ENCODE assay signal across 31 cellular contexts in the genomic region with DNA sequence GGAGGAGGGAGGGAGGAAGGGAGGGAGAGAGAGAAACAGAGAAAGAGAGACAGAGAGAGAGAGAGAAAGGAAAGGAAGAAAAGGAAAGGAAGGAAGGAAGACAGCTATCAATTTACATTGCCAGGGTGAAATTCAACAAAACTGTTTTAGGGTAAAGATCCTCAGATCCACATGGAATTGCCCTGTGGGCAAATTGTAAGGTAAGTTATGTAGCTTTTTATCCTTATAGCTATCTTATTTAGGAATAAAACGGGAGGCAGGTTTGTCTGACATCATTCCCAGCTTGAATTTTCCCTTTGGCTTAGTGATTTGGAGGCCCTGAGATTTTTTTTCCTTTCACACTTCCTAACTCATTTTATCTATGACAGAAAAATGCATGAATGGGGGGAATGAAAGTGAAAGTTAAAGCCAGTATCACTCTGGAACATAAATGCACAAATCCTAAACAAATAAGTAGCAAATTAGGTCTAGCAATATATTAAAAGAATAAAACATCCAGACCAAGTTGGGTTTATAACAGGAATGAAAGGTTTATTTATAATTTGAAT. TPM values are rescaled to one million over a fixed set of nuclear protein-coding genes. Genes with fewer than 3 reads are reported as not detected.
DNase-seq lines count a peak whose midpoint lies in the region; ATAC-seq, FAIRE-seq and TF ChIP-seq lines count a peak whose summit lies in the region.
"Had no signal": no experiment of that assay in that cellular context is flagged by ENCODE, and none has a peak within 500 bp of the region (broad histone marks: within the 10 kb centered on the region; RNA-seq: fewer than 3 reads in every experiment).

No MANE protein-coding gene starts in this region.

- no peaks in the 10 kb centered on the region for H3K36me3 Mint-ChIP-seq in stimulated activated memory B cell treated with anti-CD40 and anti-IgM and Interleukin-4, amounts not matched to agents 10 μg/mL and 1 μg/mL and 100 μg/mL, for 72 hours

- peaks cover 51% of the 10 kb centered on the region for H3K4me1 Mint-ChIP-seq in stimulated activated memory B cell treated with anti-CD40 and anti-IgM and Interleukin-4, amounts not matched to agents 10 μg/mL and 1 μg/mL and 100 μg/mL, for 72 hours

- H3K9me3 ChIP-seq in HepG2 (ENCODE audit: low read length) (no peaks in the 10 kb centered on the region), right lobe of liver (no peaks in the 10 kb centered on the region), HEK293 (ENCODE audit: control insufficient read depth, insufficient read depth, low read depth, low read length) (no peaks in the 10 kb centered on the region)
- H3K9me3 ChIP-seq in effector memory CD4-positive, alpha-beta T cell (ENCODE audit: control insufficient read depth, low read length): no peaks in the 10 kb centered on the region

- intact Hi-C loops in HepG2 (cut with micrococcal nuclease; ENCODE audit: unreplicated experiment) (no loop called here), right lobe of liver (cut with DNase I) (no loop called here)

- no TSS peak for BruUV-seq in HepG2 (replicated peaks; lab: Mats Ljungman, UMichigan)

- H3K27ac ChIP-seq in HepG2 (ENCODE audit: extremely low read length, insufficient read depth, low read length) (peak overlapping the region; percentile 10), right lobe of liver (no peak overlapping the region), HEK293 (ENCODE audit: extremely low read depth, low read depth, low read length) (no peak overlapping the region)
- H3K27ac ChIP-seq in effector memory CD4-positive, alpha-beta T cell (ENCODE audit: insufficient read depth, low read length, poor library complexity, severe bottlenecking): peak overlapping the region; percentile 15

- POLR2A ChIA-PET in HepG2 (lab: Yijun Ruan, JAX) (interaction anchor here (1.8 kb wide), 1 partner anchor 11 kb away, joined by 10 read pairs; no protein-coding TSS in a partner anchor), HEK293 (lab: Yijun Ruan, JAX) (interaction anchor here (0.7 to 1.1 kb wide), 3 partner anchors 9 to 981 kb away, joined by 3 to 7 read pairs (median 5); no protein-coding TSS in a partner anchor)

- TF ChIP-seq EP300 in HepG2 (IDR thresholded peaks at IDR 0.05; ENCODE audit: low read depth in 2 of 2, low read length in 2 of 2): no peak
- no peak for TF ChIP-seq EP300 in HepG2 (CRISPR knock-in tag; IDR thresholded peaks at IDR 0.05; ENCODE audit: borderline replicate concordance)

- CTCF ChIA-PET in HepG2 (lab: Yijun Ruan, JAX; ENCODE audit: low intra/inter-chr PET ratio, low total read pairs) (interaction anchor here (0.7 kb wide), 1 partner anchor 13 kb away, joined by 3 read pairs; no protein-coding TSS in a partner anchor), HEK293 (lab: Yijun Ruan, JAX) (interaction anchor here (0.6 to 0.7 kb wide), 2 partner anchors 219 to 239 kb away, joined by 3 to 5 read pairs; no protein-coding TSS in a partner anchor)

- H3K4me2 ChIP-seq in HepG2 (ENCODE audit: low read depth, low read length): no peak overlapping the region

- H3K9me3 Mint-ChIP-seq in stimulated activated memory B cell treated with anti-CD40 and anti-IgM and Interleukin-4, amounts not matched to agents 10 μg/mL and 1 μg/mL and 100 μg/mL, for 72 hours: no peaks in the 10 kb centered on the region
- H3K9me3 Mint-ChIP-seq: activated naive CD4-positive, alpha-beta T cell treated with anti-CD3 and anti-CD28 coated beads, Interleukin-2, amount 10 ng/mL, durations not matched to agents 7 days and 5 days had no signal

- no peak overlapping the region for H2AFZ ChIP-seq in HepG2 (ENCODE audit: low read length)

- DNase-seq in HepG2 (ENCODE audit: low spot score) (no peak), right lobe of liver (no peak), RPMI8226 (no peak)
- DNase-seq in effector memory CD4-positive, alpha-beta T cell: no peak
- DNase-seq: activated CD8-positive, alpha-beta memory T cell treated with anti-CD3 and anti-CD28 coated beads, Interleukin-2, amount 10 ng/mL, durations not matched to agents 7 days and 5 days; activated naive CD4-positive, alpha-beta T cell treated with anti-CD3 and anti-CD28 coated beads, Interleukin-2, amount 10 ng/mL, durations not matched to agents 7 days and 5 days; aorta; C1 segment of cervical spinal cord; DMS79 treated with DMSO at 0.1 percent for 48 hours; effector CD8-positive, alpha-beta T cell; erythroblast; GDM1; Kasumi-1; MV-4-11; NCI-H146; NCI-H345; NCI-H748 treated with DMSO at 0.1 percent for 48 hours; SIG-M5; stimulated activated CD4-positive, alpha-beta T cell treated with anti-CD3 and anti-CD28 coated beads, Interleukin-4, amount 100 ng/mL, for 24 hours; substantia nigra had no signal

- TF ChIP-seq CTCF in HepG2 (CRISPR knock-in tag; IDR thresholded peaks at IDR 0.05) (no peak), right lobe of liver (IDR thresholded peaks at IDR 0.05) (no peak), HEK293 (tag by site-specific recombination; IDR thresholded peaks at IDR 0.05) (no peak)

- H3K27me3 ChIP-seq in HepG2 (ENCODE audit: control insufficient read depth in 1 of 2, insufficient read depth in 2 of 2, low read length in 2 of 2) (peaks cover 0 to 4% of the 10 kb centered on the region in 2 experiments; a peak in 1 of 5 replicates), right lobe of liver (no peaks in the 10 kb centered on the region)
- H3K27me3 ChIP-seq in effector memory CD4-positive, alpha-beta T cell (replicated peaks; ENCODE audit: control insufficient read depth, insufficient read depth, low read length, poor library complexity, severe bottlenecking): no peaks in the 10 kb centered on the region

- H3K4me1 ChIP-seq in HepG2 (ENCODE audit: insufficient read depth, low read length) (peaks cover 63% of the 10 kb centered on the region), right lobe of liver (peaks cover 0 to 32% (median 14%) of the 10 kb centered on the region in 4 donors), HEK293 (ENCODE audit: control insufficient read depth, insufficient read depth, low read length) (peaks cover 4% of the 10 kb centered on the region; the same call in 1 of the 2 replicates)
- H3K4me1 ChIP-seq in effector memory CD4-positive, alpha-beta T cell (ENCODE audit: control insufficient read depth, insufficient read depth, low read length, poor library complexity, severe bottlenecking): peaks cover 26% of the 10 kb centered on the region

- no peak for FAIRE-seq in HepG2 (lab: Jason Lieb, UNC)
- FAIRE-seq: colon, H54, RCC 7860 had no signal

- no peak overlapping the region for H3K9ac ChIP-seq in HepG2 (ENCODE audit: insufficient read depth, low read depth, low read length)

- ATAC-seq in HepG2 (no peak), right lobe of liver (no peak), HG03342 (IDR thresholded peaks at IDR 0.05; ENCODE audit: unreplicated experiment) (no peak), GM19467 (IDR thresholded peaks at IDR 0.05; ENCODE audit: unreplicated experiment) (no peak)
- no peak for ATAC-seq in stimulated activated memory B cell treated with anti-CD40 and anti-IgM and Interleukin-4, amounts not matched to agents 10 μg/mL and 1 μg/mL and 100 μg/mL, for 72 hours
- ATAC-seq: activated CD8-positive, alpha-beta memory T cell treated with anti-CD3 and anti-CD28 coated beads, Interleukin-2, amount 10 ng/mL, durations not matched to agents 7 days and 5 days; left lobe of liver had no signal

- TF ChIP-seq POLR2A in HepG2 (IDR thresholded peaks at IDR 0.05; ENCODE audit: insufficient read depth in 1 of 2, low read depth in 2 of 2, low read length in 2 of 2): no peak
- no peak for TF ChIP-seq POLR2A in right lobe of liver (IDR thresholded peaks at IDR 0.05)

- H3K36me3 ChIP-seq in HepG2 (replicated peaks in 1 of 2; ENCODE audit: control insufficient read depth in 1 of 2, insufficient read depth in 2 of 2, low read length in 2 of 2): no peaks in the 10 kb centered on the region
- no peaks in the 10 kb centered on the region for H3K36me3 ChIP-seq in right lobe of liver
- no peaks in the 10 kb centered on the region; a peak in 1 of 3 replicates for H3K36me3 ChIP-seq in HEK293 (ENCODE audit: control insufficient read depth in 2 of 2, insufficient read depth in 1 of 2, low read length in 2 of 2)
- H3K36me3 ChIP-seq in effector memory CD4-positive, alpha-beta T cell (ENCODE audit: control insufficient read depth, insufficient read depth, low read length): no peaks in the 10 kb centered on the region

- in situ Hi-C loops in HepG2 (cut with HindIII; ENCODE audit: extremely low pct_ligation_motif_present, low pct_unique_long_range_greater_than_20kb): loop anchor here (10.0 kb wide), 1 partner anchor 125 kb away; no protein-coding TSS in a partner anchor

- no peak for TF ChIP-seq RAD21 in HepG2 (CRISPR knock-in tag; IDR thresholded peaks at IDR 0.05)

- H3K79me2 ChIP-seq in HepG2 (ENCODE audit: insufficient read depth, low read length): peaks cover 41% of the 10 kb centered on the region

- H3K27me3 Mint-ChIP-seq in stimulated activated memory B cell treated with anti-CD40 and anti-IgM and Interleukin-4, amounts not matched to agents 10 μg/mL and 1 μg/mL and 100 μg/mL, for 72 hours: no peaks in the 10 kb centered on the region
- H3K27me3 Mint-ChIP-seq: activated CD8-positive, alpha-beta memory T cell treated with anti-CD3 and anti-CD28 coated beads, Interleukin-2, amount 10 ng/mL, durations not matched to agents 7 days and 5 days; activated naive CD4-positive, alpha-beta T cell treated with anti-CD3 and anti-CD28 coated beads, Interleukin-2, amount 10 ng/mL, durations not matched to agents 7 days and 5 days had no signal

- peak overlapping the region; percentile 19 for H3K27ac Mint-ChIP-seq in stimulated activated memory B cell treated with anti-CD40 and anti-IgM and Interleukin-4, amounts not matched to agents 10 μg/mL and 1 μg/mL and 100 μg/mL, for 72 hours
- H3K27ac Mint-ChIP-seq: activated CD8-positive, alpha-beta memory T cell treated with anti-CD3 and anti-CD28 coated beads, Interleukin-2, amount 10 ng/mL, durations not matched to agents 7 days and 5 days; activated naive CD4-positive, alpha-beta T cell treated with anti-CD3 and anti-CD28 coated beads, Interleukin-2, amount 10 ng/mL, durations not matched to agents 7 days and 5 days had no signal

- H4K20me1 ChIP-seq in HepG2 (ENCODE audit: insufficient read depth, low read length): peaks cover 4% of the 10 kb centered on the region; the same call in 1 of the 2 replicates

- H3K4me3 Mint-ChIP-seq in stimulated activated memory B cell treated with anti-CD40 and anti-IgM and Interleukin-4, amounts not matched to agents 10 μg/mL and 1 μg/mL and 100 μg/mL, for 72 hours: no peak overlapping the region
- H3K4me3 Mint-ChIP-seq: activated naive CD4-positive, alpha-beta T cell treated with anti-CD3 and anti-CD28 coated beads, Interleukin-2, amount 10 ng/mL, durations not matched to agents 7 days and 5 days had no signal

- WGBS in HepG2 (ENCODE audit: low lambda C conversion rate): 93% methylated on average over 1 of the region's 1 CpG
- WGBS in right lobe of liver (ENCODE audit: insufficient coverage, low coverage, low lambda C conversion rate, missing lambda C conversion rate): 46% methylated on average over 1 of the region's 1 CpG

- no peak overlapping the region for H3K4me3 ChIP-seq in HepG2 (replicated peaks in 1 of 3; ENCODE audit: insufficient read depth in 1 of 3, low read depth in 2 of 3, low read length in 3 of 3)
- no peak overlapping the region for H3K4me3 ChIP-seq in right lobe of liver
- no peak overlapping the region for H3K4me3 ChIP-seq in HEK293 (ENCODE audit: low read depth, low read length)
- no peak overlapping the region for H3K4me3 ChIP-seq in effector memory CD4-positive, alpha-beta T cell (ENCODE audit: insufficient read depth, low read depth, low read length, poor library complexity, severe bottlenecking)

RNA-seq across cellular contexts. Expression of a gene that starts 3.4 kb away (rescaled TPM):
- total RNA-seq in HepG2 (2016; rRNA removed; fragmentation: Illumina TruSeq; extraction: Trizol) (536 and 704 TPM in 2 replicates), right lobe of liver (100 to 1,000 TPM; 128 to 214 (median 169) TPM)
- total RNA-seq in HepG2 (2016; cell fraction: cytosol; rRNA removed; fragmentation: Illumina TruSeq; extraction: Trizol; ENCODE audit: low read depth): 269 and 276 TPM in 2 replicates
- 530 and 708 TPM in 2 replicates for total RNA-seq in HepG2 (2016; cell fraction: insoluble cytoplasmic fraction; rRNA removed; fragmentation: Illumina TruSeq; extraction: Trizol)
- total RNA-seq in HepG2 (2016; cell fraction: membrane; rRNA removed; fragmentation: Illumina TruSeq; extraction: Trizol): 296 and 309 TPM in 2 replicates
- total RNA-seq in HepG2 (2016; cell fraction: nucleus; rRNA removed; fragmentation: Illumina TruSeq; extraction: Trizol): 306 and 335 TPM in 2 replicates
- polyA plus RNA-seq in HepG2 (2011; rRNA removed): 346 and 442 TPM in 2 replicates
- 376 and 449 TPM in 2 replicates for polyA plus RNA-seq in HepG2 (2011; cell fraction: cytosol; rRNA removed)
- polyA plus RNA-seq in HepG2 (2011; cell fraction: nucleus; rRNA removed): 283 and 343 TPM in 2 replicates
- 554 and 647 TPM in 2 replicates for polyA plus RNA-seq in HepG2 (2012)
- polyA plus RNA-seq in HepG2 (2016; cell fraction: cytosol; fragmentation: Illumina TruSeq; extraction: Trizol; ENCODE audit: low read depth): 133 and 142 TPM in 2 replicates
- 562 and 567 TPM in 2 replicates for polyA plus RNA-seq in HepG2 (2016; cell fraction: insoluble cytoplasmic fraction; fragmentation: Illumina TruSeq; extraction: Trizol; ENCODE audit: low read depth)
- 167 and 170 TPM in 2 replicates for polyA plus RNA-seq in HepG2 (2016; cell fraction: membrane; fragmentation: Illumina TruSeq; extraction: Trizol; ENCODE audit: low read depth)
- 363 and 436 TPM in 2 replicates for polyA plus RNA-seq in HepG2 (2016; cell fraction: nucleus; fragmentation: Illumina TruSeq; extraction: Trizol; ENCODE audit: insufficient read depth, low read depth)
- 333 and 632 TPM in 2 replicates for polyA minus RNA-seq in HepG2 (2011; rRNA and poly(A)+ RNA removed; ENCODE audit: low replicate concordance)
- 321 TPM in 2 replicates for polyA minus RNA-seq in HepG2 (2011; cell fraction: cytosol; rRNA and poly(A)+ RNA removed)
- 523 and 535 TPM in 2 replicates for polyA minus RNA-seq in HepG2 (2011; cell fraction: nucleus; rRNA and poly(A)+ RNA removed)

RNA-seq across cellular contexts. Expression of a gene that starts 51.1 kb away (rescaled TPM):
- not detected in 2 replicates for total RNA-seq in HepG2 (2016; rRNA removed; fragmentation: Illumina TruSeq; extraction: Trizol)
- total RNA-seq in HepG2 (2016; cell fraction: cytosol; rRNA removed; fragmentation: Illumina TruSeq; extraction: Trizol; ENCODE audit: low read depth): not detected in 2 replicates
- not detected in 2 replicates for total RNA-seq in HepG2 (2016; cell fraction: insoluble cytoplasmic fraction; rRNA removed; fragmentation: Illumina TruSeq; extraction: Trizol)
- not detected in 2 replicates for total RNA-seq in HepG2 (2016; cell fraction: membrane; rRNA removed; fragmentation: Illumina TruSeq; extraction: Trizol)
- not detected in 2 replicates for total RNA-seq in HepG2 (2016; cell fraction: nucleus; rRNA removed; fragmentation: Illumina TruSeq; extraction: Trizol)
- not detected in 2 replicates for polyA plus RNA-seq in HepG2 (2011; rRNA removed)
- not detected in 2 replicates for polyA plus RNA-seq in HepG2 (2011; cell fraction: cytosol; rRNA removed)
- polyA plus RNA-seq in HepG2 (2011; cell fraction: nucleus; rRNA removed): not detected in 2 replicates
- polyA plus RNA-seq in HepG2 (2012): 0.25 TPM in 1 of 2 replicates, not detected in the other
- polyA plus RNA-seq in HepG2 (2016; cell fraction: cytosol; fragmentation: Illumina TruSeq; extraction: Trizol; ENCODE audit: low read depth): not detected in 2 replicates
- polyA plus RNA-seq in HepG2 (2016; cell fraction: insoluble cytoplasmic fraction; fragmentation: Illumina TruSeq; extraction: Trizol; ENCODE audit: low read depth): not detected in 2 replicates
- polyA plus RNA-seq in HepG2 (2016; cell fraction: membrane; fragmentation: Illumina TruSeq; extraction: Trizol; ENCODE audit: low read depth): not detected in 2 replicates
- not detected in 2 replicates for polyA plus RNA-seq in HepG2 (2016; cell fraction: nucleus; fragmentation: Illumina TruSeq; extraction: Trizol; ENCODE audit: insufficient read depth, low read depth)
- not detected in 2 replicates for polyA minus RNA-seq in HepG2 (2011; rRNA and poly(A)+ RNA removed; ENCODE audit: low replicate concordance)
- polyA minus RNA-seq in HepG2 (2011; cell fraction: cytosol; rRNA and poly(A)+ RNA removed): not detected in 2 replicates
- polyA minus RNA-seq in HepG2 (2011; cell fraction: nucleus; rRNA and poly(A)+ RNA removed): not detected in 2 replicates
- total RNA-seq in right lobe of liver: not detected
- total RNA-seq: activated CD8-positive, alpha-beta memory T cell treated with anti-CD3 and anti-CD28 coated beads, Interleukin-2, amount 10 ng/mL, durations not matched to agents 7 days and 5 days; aorta; glomerular endothelial cell; left lobe of liver; osteoblast; pulmonary artery endothelial cell had no signal
- polyA plus RNA-seq: aorta had no signal

RNA-seq across cellular contexts. Expression of a gene that starts 58.1 kb away (rescaled TPM):
- 19.1 and 26.7 TPM in 2 replicates for total RNA-seq in HepG2 (2016; rRNA removed; fragmentation: Illumina TruSeq; extraction: Trizol)
- 34.5 and 48.8 TPM in 2 replicates for total RNA-seq in HepG2 (2016; cell fraction: cytosol; rRNA removed; fragmentation: Illumina TruSeq; extraction: Trizol; ENCODE audit: low read depth)
- total RNA-seq in HepG2 (2016; cell fraction: insoluble cytoplasmic fraction; rRNA removed; fragmentation: Illumina TruSeq; extraction: Trizol): 16.9 and 27.7 TPM in 2 replicates
- total RNA-seq in HepG2 (2016; cell fraction: membrane; rRNA removed; fragmentation: Illumina TruSeq; extraction: Trizol): 47.0 and 53.1 TPM in 2 replicates
- 39.8 and 41.4 TPM in 2 replicates for total RNA-seq in HepG2 (2016; cell fraction: nucleus; rRNA removed; fragmentation: Illumina TruSeq; extraction: Trizol)
- 29.2 and 32.6 TPM in 2 replicates for polyA plus RNA-seq in HepG2 (2011; rRNA removed)
- polyA plus RNA-seq in HepG2 (2011; cell fraction: cytosol; rRNA removed): 15.1 and 17.4 TPM in 2 replicates
- 31.8 and 32.6 TPM in 2 replicates for polyA plus RNA-seq in HepG2 (2011; cell fraction: nucleus; rRNA removed)
- 24.9 and 29.4 TPM in 2 replicates for polyA plus RNA-seq in HepG2 (2012)
- polyA plus RNA-seq in HepG2 (2016; cell fraction: cytosol; fragmentation: Illumina TruSeq; extraction: Trizol; ENCODE audit: low read depth): 63.6 and 64.2 TPM in 2 replicates
- 17.4 and 20.9 TPM in 2 replicates for polyA plus RNA-seq in HepG2 (2016; cell fraction: insoluble cytoplasmic fraction; fragmentation: Illumina TruSeq; extraction: Trizol; ENCODE audit: low read depth)
- polyA plus RNA-seq in HepG2 (2016; cell fraction: membrane; fragmentation: Illumina TruSeq; extraction: Trizol; ENCODE audit: low read depth): 55.0 and 58.1 TPM in 2 replicates
- polyA plus RNA-seq in HepG2 (2016; cell fraction: nucleus; fragmentation: Illumina TruSeq; extraction: Trizol; ENCODE audit: insufficient read depth, low read depth): 50.7 and 52.4 TPM in 2 replicates
- 13.8 and 35.0 TPM in 2 replicates for polyA minus RNA-seq in HepG2 (2011; rRNA and poly(A)+ RNA removed; ENCODE audit: low replicate concordance)
- 11.3 and 13.2 TPM in 2 replicates for polyA minus RNA-seq in HepG2 (2011; cell fraction: cytosol; rRNA and poly(A)+ RNA removed)
- 49.3 and 57.4 TPM in 2 replicates for polyA minus RNA-seq in HepG2 (2011; cell fraction: nucleus; rRNA and poly(A)+ RNA removed)
- total RNA-seq in right lobe of liver: 10 to 100 TPM in 2 of 6 experiments, 1 to 10 TPM in 4; 6.7 to 13.4 (median 7.5) TPM

Comparison
In these comparisons a context has a peak if more than half of its experiments do, and no peak if none do; other contexts are left out.
1. H3K27ac ChIP-seq: peak in HepG2 (single experiment) and effector memory CD4-positive, alpha-beta T cell (single experiment); none in right lobe of liver (0 of 3) and HEK293 (single experiment).